Comparison of ENCODE assay signal across 1 cellular context in the genomic region with DNA sequence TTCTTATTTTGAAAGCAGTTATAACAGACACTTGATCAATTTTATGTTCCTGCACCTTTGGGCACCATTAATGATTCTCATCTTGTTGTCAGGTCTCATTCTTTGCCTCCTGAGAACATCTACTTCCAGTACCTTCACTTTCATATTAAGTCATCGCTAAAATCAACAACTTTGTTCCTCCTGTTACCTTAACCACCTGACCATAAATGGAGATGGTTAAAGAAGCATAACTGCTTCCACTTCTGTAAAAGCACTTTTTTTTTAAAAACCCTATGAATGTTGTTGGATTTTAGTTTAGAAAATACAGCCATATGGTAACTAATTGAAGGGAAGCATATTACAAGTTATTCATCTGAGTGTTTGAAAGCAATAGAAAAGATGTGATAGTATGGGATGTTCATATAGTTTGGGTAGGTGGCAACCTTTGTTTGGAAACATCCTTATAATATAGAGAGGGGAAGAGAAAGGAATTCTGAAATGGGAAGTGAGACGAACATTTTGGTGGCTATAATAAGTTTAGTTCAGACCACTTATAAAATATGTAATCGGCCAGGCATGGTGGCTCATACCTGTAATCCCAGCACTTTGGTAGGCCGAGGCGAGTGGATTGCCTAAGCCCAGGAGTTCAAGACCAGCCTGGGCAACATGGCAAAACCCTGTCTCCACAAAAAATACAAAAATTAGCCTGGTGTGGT.
A peak's percentile ranks its signal among the peaks of the same experiment; 100 is the strongest.
TF ChIP-seq lines count a peak whose summit lies in the region.

No MANE protein-coding gene starts in this region.

TF ChIP-seq in GM12878, 131 proteins besides CTCF, POLR2A, EP300 and RAD21 (continued from another document):
- TF ChIP-seq, protein P1, sequence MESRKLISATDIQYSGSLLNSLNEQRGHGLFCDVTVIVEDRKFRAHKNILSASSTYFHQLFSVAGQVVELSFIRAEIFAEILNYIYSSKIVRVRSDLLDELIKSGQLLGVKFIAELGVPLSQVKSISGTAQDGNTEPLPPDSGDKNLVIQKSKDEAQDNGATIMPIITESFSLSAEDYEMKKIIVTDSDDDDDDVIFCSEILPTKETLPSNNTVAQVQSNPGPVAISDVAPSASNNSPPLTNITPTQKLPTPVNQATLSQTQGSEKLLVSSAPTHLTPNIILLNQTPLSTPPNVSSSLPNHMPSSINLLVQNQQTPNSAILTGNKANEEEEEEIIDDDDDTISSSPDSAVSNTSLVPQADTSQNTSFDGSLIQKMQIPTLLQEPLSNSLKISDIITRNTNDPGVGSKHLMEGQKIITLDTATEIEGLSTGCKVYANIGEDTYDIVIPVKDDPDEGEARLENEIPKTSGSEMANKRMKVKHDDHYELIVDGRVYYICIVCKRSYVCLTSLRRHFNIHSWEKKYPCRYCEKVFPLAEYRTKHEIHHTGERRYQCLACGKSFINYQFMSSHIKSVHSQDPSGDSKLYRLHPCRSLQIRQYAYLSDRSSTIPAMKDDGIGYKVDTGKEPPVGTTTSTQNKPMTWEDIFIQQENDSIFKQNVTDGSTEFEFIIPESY (IDR thresholded peaks at IDR 0.05) = 0 out of 2 replicates have a peak, but pooled peaks have one; percentile 9
- TF ChIP-seq, protein P2, sequence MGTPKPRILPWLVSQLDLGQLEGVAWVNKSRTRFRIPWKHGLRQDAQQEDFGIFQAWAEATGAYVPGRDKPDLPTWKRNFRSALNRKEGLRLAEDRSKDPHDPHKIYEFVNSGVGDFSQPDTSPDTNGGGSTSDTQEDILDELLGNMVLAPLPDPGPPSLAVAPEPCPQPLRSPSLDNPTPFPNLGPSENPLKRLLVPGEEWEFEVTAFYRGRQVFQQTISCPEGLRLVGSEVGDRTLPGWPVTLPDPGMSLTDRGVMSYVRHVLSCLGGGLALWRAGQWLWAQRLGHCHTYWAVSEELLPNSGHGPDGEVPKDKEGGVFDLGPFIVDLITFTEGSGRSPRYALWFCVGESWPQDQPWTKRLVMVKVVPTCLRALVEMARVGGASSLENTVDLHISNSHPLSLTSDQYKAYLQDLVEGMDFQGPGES (IDR thresholded peaks at IDR 0.05) = no peak
- TF ChIP-seq IRF4 (IDR thresholded peaks at IDR 0.05; ENCODE audit: low read depth, low read length) (peak; percentile 86), BRCA1 (IDR thresholded peaks at IDR 0.05; ENCODE audit: low read depth, low read length) (no peak), KLF5 (IDR thresholded peaks at IDR 0.05; ENCODE audit: partially characterized antibody) (peak; percentile 34), TCF3 (IDR thresholded peaks at IDR 0.05; ENCODE audit: borderline replicate concordance, insufficient read depth, low read depth, low read length) (no peak), TAF1 (IDR thresholded peaks at IDR 0.05; ENCODE audit: borderline replicate concordance, low read depth, low read length) (no peak), ATF7 (IDR thresholded peaks at IDR 0.05; ENCODE audit: low read depth) (peak; percentile 83), BACH1 (IDR thresholded peaks at IDR 0.05; ENCODE audit: borderline replicate concordance) (peak; percentile 58; the same call in 1 of the 2 replicates), ZNF24 (IDR thresholded peaks at IDR 0.05) (peak; percentile 45; the same call in 1 of the 2 replicates), MEF2A (IDR thresholded peaks at IDR 0.05; ENCODE audit: insufficient read depth, low read depth, low read length) (0 out of 2 replicates have a peak, but pooled peaks have one; percentile 44), NBN (IDR thresholded peaks at IDR 0.05) (peak; percentile 58; the same call in 1 of the 2 replicates), JUNB (IDR thresholded peaks at IDR 0.05) (peak; percentile 93), CREM (IDR thresholded peaks at IDR 0.05; ENCODE audit: low read depth) (peak; percentile 40; the same call in 1 of the 2 replicates), CBFB (IDR thresholded peaks at IDR 0.05; ENCODE audit: low read depth) (peak; percentile 47; the same call in 1 of the 2 replicates), SPI1 (IDR thresholded peaks at IDR 0.05; ENCODE audit: borderline replicate concordance, insufficient read depth, low read depth, low read length) (peak; percentile 73; the same call in 1 of the 2 replicates), SIN3A (IDR thresholded peaks at IDR 0.05; ENCODE audit: low read depth, low read length) (no peak), HDGF (IDR thresholded peaks at IDR 0.05) (no peak), ETV6 (conservative IDR thresholded peaks at IDR 0.05 in 1 of 2, IDR thresholded peaks at IDR 0.05 in 1 of 2; ENCODE audit: borderline replicate concordance in 1 of 2, low read depth in 1 of 2) (peak in 1 of 2 experiments; percentile 35; a peak in 1 of 4 replicates), SMAD5 (IDR thresholded peaks at IDR 0.05; ENCODE audit: low read depth) (no peak), FOXM1 (IDR thresholded peaks at IDR 0.05; ENCODE audit: low read depth, low read length) (peak; percentile 88), DPF2 (IDR thresholded peaks at IDR 0.05) (peak; percentile 88), LARP7 (IDR thresholded peaks at IDR 0.05) (no peak), HDAC6 (IDR thresholded peaks at IDR 0.05; ENCODE audit: unreplicated experiment) (no peak), BHLHE40 (IDR thresholded peaks at IDR 0.05; ENCODE audit: borderline replicate concordance in 1 of 2, low read depth in 2 of 2, low read length in 1 of 2) (peak in 1 of 2 experiments; percentile 12; a peak in 1 of 4 replicates), RB1 (IDR thresholded peaks at IDR 0.05; ENCODE audit: borderline replicate concordance) (no peak)
- TF ChIP-seq, protein P3, sequence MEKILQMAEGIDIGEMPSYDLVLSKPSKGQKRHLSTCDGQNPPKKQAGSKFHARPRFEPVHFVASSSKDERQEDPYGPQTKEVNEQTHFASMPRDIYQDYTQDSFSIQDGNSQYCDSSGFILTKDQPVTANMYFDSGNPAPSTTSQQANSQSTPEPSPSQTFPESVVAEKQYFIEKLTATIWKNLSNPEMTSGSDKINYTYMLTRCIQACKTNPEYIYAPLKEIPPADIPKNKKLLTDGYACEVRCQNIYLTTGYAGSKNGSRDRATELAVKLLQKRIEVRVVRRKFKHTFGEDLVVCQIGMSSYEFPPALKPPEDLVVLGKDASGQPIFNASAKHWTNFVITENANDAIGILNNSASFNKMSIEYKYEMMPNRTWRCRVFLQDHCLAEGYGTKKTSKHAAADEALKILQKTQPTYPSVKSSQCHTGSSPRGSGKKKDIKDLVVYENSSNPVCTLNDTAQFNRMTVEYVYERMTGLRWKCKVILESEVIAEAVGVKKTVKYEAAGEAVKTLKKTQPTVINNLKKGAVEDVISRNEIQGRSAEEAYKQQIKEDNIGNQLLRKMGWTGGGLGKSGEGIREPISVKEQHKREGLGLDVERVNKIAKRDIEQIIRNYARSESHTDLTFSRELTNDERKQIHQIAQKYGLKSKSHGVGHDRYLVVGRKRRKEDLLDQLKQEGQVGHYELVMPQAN (conservative IDR thresholded peaks at IDR 0.05) = no peak
- TF ChIP-seq, protein P4, sequence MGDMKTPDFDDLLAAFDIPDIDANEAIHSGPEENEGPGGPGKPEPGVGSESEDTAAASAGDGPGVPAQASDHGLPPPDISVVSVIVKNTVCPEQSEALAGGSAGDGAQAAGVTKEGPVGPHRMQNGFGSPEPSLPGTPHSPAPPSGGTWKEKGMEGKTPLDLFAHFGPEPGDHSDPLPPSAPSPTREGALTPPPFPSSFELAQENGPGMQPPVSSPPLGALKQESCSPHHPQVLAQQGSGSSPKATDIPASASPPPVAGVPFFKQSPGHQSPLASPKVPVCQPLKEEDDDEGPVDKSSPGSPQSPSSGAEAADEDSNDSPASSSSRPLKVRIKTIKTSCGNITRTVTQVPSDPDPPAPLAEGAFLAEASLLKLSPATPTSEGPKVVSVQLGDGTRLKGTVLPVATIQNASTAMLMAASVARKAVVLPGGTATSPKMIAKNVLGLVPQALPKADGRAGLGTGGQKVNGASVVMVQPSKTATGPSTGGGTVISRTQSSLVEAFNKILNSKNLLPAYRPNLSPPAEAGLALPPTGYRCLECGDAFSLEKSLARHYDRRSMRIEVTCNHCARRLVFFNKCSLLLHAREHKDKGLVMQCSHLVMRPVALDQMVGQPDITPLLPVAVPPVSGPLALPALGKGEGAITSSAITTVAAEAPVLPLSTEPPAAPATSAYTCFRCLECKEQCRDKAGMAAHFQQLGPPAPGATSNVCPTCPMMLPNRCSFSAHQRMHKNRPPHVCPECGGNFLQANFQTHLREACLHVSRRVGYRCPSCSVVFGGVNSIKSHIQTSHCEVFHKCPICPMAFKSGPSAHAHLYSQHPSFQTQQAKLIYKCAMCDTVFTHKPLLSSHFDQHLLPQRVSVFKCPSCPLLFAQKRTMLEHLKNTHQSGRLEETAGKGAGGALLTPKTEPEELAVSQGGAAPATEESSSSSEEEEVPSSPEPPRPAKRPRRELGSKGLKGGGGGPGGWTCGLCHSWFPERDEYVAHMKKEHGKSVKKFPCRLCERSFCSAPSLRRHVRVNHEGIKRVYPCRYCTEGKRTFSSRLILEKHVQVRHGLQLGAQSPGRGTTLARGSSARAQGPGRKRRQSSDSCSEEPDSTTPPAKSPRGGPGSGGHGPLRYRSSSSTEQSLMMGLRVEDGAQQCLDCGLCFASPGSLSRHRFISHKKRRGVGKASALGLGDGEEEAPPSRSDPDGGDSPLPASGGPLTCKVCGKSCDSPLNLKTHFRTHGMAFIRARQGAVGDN (IDR thresholded peaks at IDR 0.05) = peak; percentile 53; the same call in 1 of the 2 replicates
- TF ChIP-seq, protein P5, sequence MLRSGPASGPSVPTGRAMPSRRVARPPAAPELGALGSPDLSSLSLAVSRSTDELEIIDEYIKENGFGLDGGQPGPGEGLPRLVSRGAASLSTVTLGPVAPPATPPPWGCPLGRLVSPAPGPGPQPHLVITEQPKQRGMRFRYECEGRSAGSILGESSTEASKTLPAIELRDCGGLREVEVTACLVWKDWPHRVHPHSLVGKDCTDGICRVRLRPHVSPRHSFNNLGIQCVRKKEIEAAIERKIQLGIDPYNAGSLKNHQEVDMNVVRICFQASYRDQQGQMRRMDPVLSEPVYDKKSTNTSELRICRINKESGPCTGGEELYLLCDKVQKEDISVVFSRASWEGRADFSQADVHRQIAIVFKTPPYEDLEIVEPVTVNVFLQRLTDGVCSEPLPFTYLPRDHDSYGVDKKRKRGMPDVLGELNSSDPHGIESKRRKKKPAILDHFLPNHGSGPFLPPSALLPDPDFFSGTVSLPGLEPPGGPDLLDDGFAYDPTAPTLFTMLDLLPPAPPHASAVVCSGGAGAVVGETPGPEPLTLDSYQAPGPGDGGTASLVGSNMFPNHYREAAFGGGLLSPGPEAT (IDR thresholded peaks at IDR 0.05; ENCODE audit: low read depth) = peak; percentile 92
- TF ChIP-seq, protein P6, sequence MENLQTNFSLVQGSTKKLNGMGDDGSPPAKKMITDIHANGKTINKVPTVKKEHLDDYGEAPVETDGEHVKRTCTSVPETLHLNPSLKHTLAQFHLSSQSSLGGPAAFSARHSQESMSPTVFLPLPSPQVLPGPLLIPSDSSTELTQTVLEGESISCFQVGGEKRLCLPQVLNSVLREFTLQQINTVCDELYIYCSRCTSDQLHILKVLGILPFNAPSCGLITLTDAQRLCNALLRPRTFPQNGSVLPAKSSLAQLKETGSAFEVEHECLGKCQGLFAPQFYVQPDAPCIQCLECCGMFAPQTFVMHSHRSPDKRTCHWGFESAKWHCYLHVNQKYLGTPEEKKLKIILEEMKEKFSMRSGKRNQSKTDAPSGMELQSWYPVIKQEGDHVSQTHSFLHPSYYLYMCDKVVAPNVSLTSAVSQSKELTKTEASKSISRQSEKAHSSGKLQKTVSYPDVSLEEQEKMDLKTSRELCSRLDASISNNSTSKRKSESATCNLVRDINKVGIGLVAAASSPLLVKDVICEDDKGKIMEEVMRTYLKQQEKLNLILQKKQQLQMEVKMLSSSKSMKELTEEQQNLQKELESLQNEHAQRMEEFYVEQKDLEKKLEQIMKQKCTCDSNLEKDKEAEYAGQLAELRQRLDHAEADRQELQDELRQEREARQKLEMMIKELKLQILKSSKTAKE (IDR thresholded peaks at IDR 0.05; ENCODE audit: low read depth, poor library complexity, severe bottlenecking) = peak; percentile 62
- TF ChIP-seq, protein P7, sequence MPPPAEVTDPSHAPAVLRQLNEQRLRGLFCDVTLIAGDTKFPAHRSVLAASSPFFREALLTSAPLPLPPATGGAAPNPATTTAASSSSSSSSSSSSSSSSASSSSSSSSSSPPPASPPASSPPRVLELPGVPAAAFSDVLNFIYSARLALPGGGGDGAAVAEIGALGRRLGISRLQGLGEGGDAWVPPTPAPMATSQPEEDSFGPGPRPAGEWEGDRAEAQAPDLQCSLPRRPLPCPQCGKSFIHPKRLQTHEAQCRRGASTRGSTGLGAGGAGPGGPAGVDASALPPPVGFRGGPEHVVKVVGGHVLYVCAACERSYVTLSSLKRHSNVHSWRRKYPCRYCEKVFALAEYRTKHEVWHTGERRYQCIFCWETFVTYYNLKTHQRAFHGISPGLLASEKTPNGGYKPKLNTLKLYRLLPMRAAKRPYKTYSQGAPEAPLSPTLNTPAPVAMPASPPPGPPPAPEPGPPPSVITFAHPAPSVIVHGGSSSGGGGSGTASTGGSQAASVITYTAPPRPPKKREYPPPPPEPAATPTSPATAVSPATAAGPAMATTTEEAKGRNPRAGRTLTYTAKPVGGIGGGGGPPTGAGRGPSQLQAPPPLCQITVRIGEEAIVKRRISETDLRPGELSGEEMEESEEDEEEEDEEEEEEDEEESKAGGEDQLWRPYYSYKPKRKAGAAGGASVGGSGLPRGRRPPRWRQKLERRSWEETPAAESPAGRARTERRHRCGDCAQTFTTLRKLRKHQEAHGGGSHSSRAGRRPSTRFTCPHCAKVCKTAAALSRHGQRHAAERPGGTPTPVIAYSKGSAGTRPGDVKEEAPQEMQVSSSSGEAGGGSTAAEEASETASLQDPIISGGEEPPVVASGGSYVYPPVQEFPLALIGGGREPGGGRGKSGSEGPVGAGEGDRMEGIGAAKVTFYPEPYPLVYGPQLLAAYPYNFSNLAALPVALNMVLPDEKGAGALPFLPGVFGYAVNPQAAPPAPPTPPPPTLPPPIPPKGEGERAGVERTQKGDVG (CRISPR knock-in tag; IDR thresholded peaks at IDR 0.05) = no peak
TF ChIP-seq in GM12878: peak in this region for 38.
